Comparison of ENCODE assay signal across 15 cellular contexts in genomic region chr2:74223941-74224770, GRCh38. TPM values are rescaled to one million over a fixed set of nuclear protein-coding genes. Genes with fewer than 3 reads are reported as not detected.
DNase-seq lines count a peak whose midpoint lies in the region; ATAC-seq, FAIRE-seq and TF ChIP-seq lines count a peak whose summit lies in the region.
"Had no signal": no experiment of that assay in that cellular context is flagged by ENCODE, and none has a peak within 500 bp of the region (broad histone marks: within the 10 kb centered on the region; RNA-seq: fewer than 3 reads in every experiment).

No MANE protein-coding gene starts in this region.

- H3K14ac ChIP-seq in IMR-90 (replicated peaks; ENCODE audit: low read depth, low read length) = no peak overlapping the region

- no peaks in the 10 kb centered on the region for H3K27me3 Mint-ChIP-seq in activated CD4-positive, alpha-beta T cell treated with anti-CD3 and anti-CD28 coated beads for 36 hours
- H3K27me3 Mint-ChIP-seq: naive thymus-derived CD8-positive, alpha-beta T cell had no signal

- no peak overlapping the region for H4K91ac ChIP-seq in IMR-90 (ENCODE audit: insufficient read depth, low read depth, low read length)

- H2BK5ac ChIP-seq in IMR-90 (ENCODE audit: low read depth, low read length, poor library complexity, severe bottlenecking) = no peak overlapping the region

- BruUV-seq in IMR-90 (replicated peaks; lab: Mats Ljungman, UMichigan) (no TSS peak), K562 (replicated peaks; lab: Mats Ljungman, UMichigan) (no TSS peak)

- no peak overlapping the region for H2BK15ac ChIP-seq in IMR-90 (ENCODE audit: low read depth, low read length)

- TF ChIP-seq CTCF in IMR-90 (conservative IDR thresholded peaks at IDR 0.05; ENCODE audit: low read depth, low read length) (no peak), K562 (IDR thresholded peaks at IDR 0.05 in 2 of 3, conservative IDR thresholded peaks at IDR 0.05 in 1 of 3; ENCODE audit: insufficient read depth in 2 of 3, low read depth in 1 of 3, low read length in 3 of 3) (no peak)

- H3K23ac ChIP-seq in IMR-90 (ENCODE audit: low read depth, low read length) = no peak overlapping the region

- H3K27ac ChIP-seq in IMR-90 (ENCODE audit: insufficient read depth, low read length) = no peak overlapping the region
- H3K27ac ChIP-seq in K562 (ENCODE audit: extremely low read depth, low read depth, low read length) = no peak overlapping the region
- H3K27ac ChIP-seq: upper lobe of right lung, WERI-Rb-1 had no signal

- H3K9ac ChIP-seq in IMR-90 (ENCODE audit: low read depth, low read length) (no peak overlapping the region), K562 (ENCODE audit: insufficient read depth in 1 of 2, low read depth in 2 of 2, low read length in 2 of 2) (no peak overlapping the region)

- H3K18ac ChIP-seq in IMR-90 (ENCODE audit: low read depth, low read length) = no peak overlapping the region; the same call in 1 of the 2 replicates

- intact Hi-C loops in activated CD4-positive, alpha-beta T cell treated with anti-CD3 and anti-CD28 coated beads for 36 hours (cut with DNase I, micrococcal nuclease) = no loop called here
- intact Hi-C loops in IMR-90 (cut with micrococcal nuclease) = no loop called here
- intact Hi-C loops in K562 (cut with micrococcal nuclease) = no loop called here

- H3K56ac ChIP-seq in IMR-90 (ENCODE audit: extremely low read depth, insufficient read depth, low read length) = no peak overlapping the region

- no peak overlapping the region for H2AFZ ChIP-seq in IMR-90 (replicated peaks; ENCODE audit: low read length, poor library complexity)
- no peak overlapping the region for H2AFZ ChIP-seq in K562 (ENCODE audit: low read depth, low read length)

- no peak overlapping the region for H2BK120ac ChIP-seq in IMR-90 (ENCODE audit: low read depth, low read length)

- H3K27ac Mint-ChIP-seq in activated CD4-positive, alpha-beta T cell treated with anti-CD3 and anti-CD28 coated beads for 36 hours = peak overlapping the region; percentile 30
- peak overlapping the region; percentile 18 for H3K27ac Mint-ChIP-seq in stimulated activated effector memory CD8-positive, alpha-beta T cell treated with anti-CD3 and anti-CD28 coated beads, Interleukin-12 subunit alpha, Interleukin-12 subunit beta, amount 100 ng/mL, for 72 hours

- POLR2A ChIA-PET in activated CD4-positive, alpha-beta T cell treated with anti-CD3 and anti-CD28 coated beads for 36 hours (lab: Charles Lee) = no interaction called here
- POLR2A ChIA-PET in IMR-90 (lab: Charles Lee; ENCODE audit: unreplicated experiment) = no interaction called here
- POLR2A ChIA-PET in K562 (lab: Yijun Ruan, JAX) = interaction anchor here (1.1 to 2.3 kb wide), 3 partner anchors 15 to 403 kb away, joined by 4 to 11 read pairs (median 8); no protein-coding TSS in a partner anchor

- H3K4me2 ChIP-seq in IMR-90 (ENCODE audit: low read depth, low read length) (no peak overlapping the region), K562 (ENCODE audit: insufficient read depth, low read length) (no peak overlapping the region)

- H3K9me3 ChIP-seq in IMR-90 (ENCODE audit: control insufficient read depth, insufficient read depth, low read length) (no peaks in the 10 kb centered on the region), K562 (replicated peaks; ENCODE audit: control insufficient read depth, insufficient read depth, low read depth, low read length) (no peaks in the 10 kb centered on the region)
- H3K9me3 ChIP-seq: upper lobe of right lung had no signal

- H2AK5ac ChIP-seq in IMR-90 (ENCODE audit: low read depth, low read length) = no peak overlapping the region

- WGBS in IMR-90 (ENCODE audit: extremely low coverage in 2 of 2, insufficient read length in 1 of 2), 2 experiments = 87% methylated on average over 3 of the region's 8 CpGs; no CpG with 5 or more reads in 1 of the 2 experiments
- WGBS in K562 (ENCODE audit: insufficient coverage, low coverage, missing lambda C conversion rate) = 75% methylated on average over 8 of the region's 8 CpGs

- peaks cover 6% of the 10 kb centered on the region for H3K36me3 Mint-ChIP-seq in activated CD4-positive, alpha-beta T cell treated with anti-CD3 and anti-CD28 coated beads for 36 hours (ENCODE audit: low read depth)
- peaks cover 53% of the 10 kb centered on the region for H3K36me3 Mint-ChIP-seq in stimulated activated effector memory CD8-positive, alpha-beta T cell treated with anti-CD3 and anti-CD28 coated beads, Interleukin-12 subunit alpha, Interleukin-12 subunit beta, amount 100 ng/mL, for 72 hours

- H3K79me2 ChIP-seq in K562 (ENCODE audit: control insufficient read depth, insufficient read depth, low read length) = no peaks in the 10 kb centered on the region

- H3K79me1 ChIP-seq in IMR-90 (ENCODE audit: low read depth in 1 of 2, low read length in 2 of 2) = peaks cover 0 to 2% of the 10 kb centered on the region in 2 experiments; a peak in 1 of 4 replicates

- H2AK9ac ChIP-seq in IMR-90 (replicated peaks; ENCODE audit: low read depth, low read length, poor library complexity) = no peak overlapping the region

- ATAC-seq in activated CD4-positive, alpha-beta T cell treated with anti-CD3 and anti-CD28 coated beads for 36 hours = no peak
- no peak; the same call in 1 of the 2 replicates for ATAC-seq in IMR-90 (ENCODE audit: low read depth)
- ATAC-seq in K562 = no peak
- ATAC-seq in stimulated activated effector memory CD8-positive, alpha-beta T cell treated with anti-CD3 and anti-CD28 coated beads, Interleukin-12 subunit alpha, Interleukin-12 subunit beta, amount 100 ng/mL, for 72 hours = no peak
- ATAC-seq in HG03520 (IDR thresholded peaks at IDR 0.05; ENCODE audit: unreplicated experiment) = no peak
- ATAC-seq: left ventricle myocardium superior; naive thymus-derived CD8-positive, alpha-beta T cell; upper lobe of right lung had no signal

- H4K5ac ChIP-seq in IMR-90 (ENCODE audit: low read depth, low read length) = no peak overlapping the region

- dilution Hi-C loops in IMR-90 (cut with HindIII; ENCODE audit: low sequenced_read_pairs, unreplicated experiment) = no loop called here

- H2BK20ac ChIP-seq in IMR-90 (ENCODE audit: low read depth, low read length) = no peak overlapping the region

- no peak for FAIRE-seq in K562 (lab: Jason Lieb, UNC)
- FAIRE-seq: A204.1, GM18507 had no signal

- peaks cover 2% of the 10 kb centered on the region; the same call in 1 of the 2 replicates for H3K4me1 ChIP-seq in IMR-90 (ENCODE audit: control insufficient read depth, insufficient read depth, low read length)
- H3K4me1 ChIP-seq in K562 (replicated peaks in 1 of 2; ENCODE audit: control insufficient read depth in 2 of 2, insufficient read depth in 2 of 2, low read length in 2 of 2) = peaks cover 10 to 14% of the 10 kb centered on the region in 2 experiments
- H3K4me1 ChIP-seq: upper lobe of right lung had no signal

- no peak for DNase-seq in activated CD4-positive, alpha-beta T cell treated with anti-CD3 and anti-CD28 coated beads for 36 hours
- no peak for DNase-seq in activated CD4-positive, alpha-beta T cell treated with anti-CD3 and anti-CD28 coated beads, Interleukin-2, amount 50 U/mL, for 48 hours
- DNase-seq in IMR-90 (peak; percentile 21), K562 (ENCODE audit: extremely low read depth in 1 of 4, low spot score in 3 of 4) (no peak), activated gamma-delta T cell (lab: John Stamatoyannopoulos, UW) (no peak), DMS53 (lab: John Stamatoyannopoulos, UW) (no peak)
- no peak for DNase-seq in stimulated activated effector memory CD8-positive, alpha-beta T cell treated with anti-CD3 and anti-CD28 coated beads, Interleukin-12 subunit alpha, Interleukin-12 subunit beta, amount 100 ng/mL, for 72 hours (ENCODE audit: low spot score in 2 of 2)
- DNase-seq: left ventricle myocardium superior; naive thymus-derived CD8-positive, alpha-beta T cell; NCI-H1436; upper lobe of right lung; WERI-Rb-1 had no signal

- peaks cover 9% of the 10 kb centered on the region; the same call in 1 of the 2 replicates for H4K20me1 ChIP-seq in IMR-90 (ENCODE audit: insufficient read depth, low read length)
- 0 out of 2 replicates have a peak, but pooled peaks cover 4% of the 10 kb centered on the region for H4K20me1 ChIP-seq in K562 (replicated peaks; ENCODE audit: control insufficient read depth, insufficient read depth, low read length)

- TF ChIP-seq RAD21 in IMR-90 (IDR thresholded peaks at IDR 0.05; ENCODE audit: low read length) = no peak
- no peak for TF ChIP-seq RAD21 in K562 (CRISPR knock-in tag; conservative IDR thresholded peaks at IDR 0.05 in 1 of 2, IDR thresholded peaks at IDR 0.05 in 1 of 2)

- no peak overlapping the region for H4K8ac ChIP-seq in IMR-90 (ENCODE audit: low read depth in 2 of 2, low read length in 2 of 2)

- in situ Hi-C loops in IMR-90 (cut with MboI; ENCODE audit: low sequenced_read_pairs) = no loop called here
- in situ Hi-C loops in K562 (cut with MboI) = no loop called here

- H3K4me3 ChIP-seq in IMR-90 (ENCODE audit: insufficient read depth, low read depth, low read length) (no peak overlapping the region), K562 (no peak overlapping the region)
- H3K4me3 ChIP-seq: upper lobe of right lung had no signal

- H3K27me3 ChIP-seq in IMR-90 (ENCODE audit: control insufficient read depth, insufficient read depth, low read length) = no peaks in the 10 kb centered on the region
- no peaks in the 10 kb centered on the region for H3K27me3 ChIP-seq in K562 (ENCODE audit: control insufficient read depth in 2 of 2, insufficient read depth in 2 of 2, low read length in 2 of 2)
- H3K27me3 ChIP-seq: upper lobe of right lung had no signal

- H3K9me1 ChIP-seq in IMR-90 (ENCODE audit: insufficient read depth, low read length) (peaks cover 7% of the 10 kb centered on the region; the same call in 1 of the 2 replicates), K562 (ENCODE audit: control insufficient read depth, insufficient read depth, low read length) (no peaks in the 10 kb centered on the region)

- TF ChIP-seq POLR2A in IMR-90 (IDR thresholded peaks at IDR 0.05; ENCODE audit: low read depth, low read length) = no peak
- no peak for TF ChIP-seq POLR2A in K562 (conservative IDR thresholded peaks at IDR 0.05)

- H3K36me3 ChIP-seq in IMR-90 (ENCODE audit: control insufficient read depth, insufficient read depth, low read length) (peaks cover 1% of the 10 kb centered on the region; the same call in 1 of the 2 replicates), K562 (ENCODE audit: control insufficient read depth, insufficient read depth, low read length) (peaks cover 7% of the 10 kb centered on the region; the same call in 1 of the 3 replicates)
- H3K36me3 ChIP-seq: upper lobe of right lung had no signal

- no peak for TF ChIP-seq EP300 in K562 (IDR thresholded peaks at IDR 0.05; ENCODE audit: low read length)

- H3K4ac ChIP-seq in IMR-90 (ENCODE audit: low read depth, low read length) = no peak overlapping the region

- CTCF ChIA-PET in activated CD4-positive, alpha-beta T cell treated with anti-CD3 and anti-CD28 coated beads for 36 hours (lab: Charles Lee) = interaction anchor here (0.6 kb wide), 1 partner anchor 240 kb away, joined by 3 read pairs; no protein-coding TSS in a partner anchor
- CTCF ChIA-PET in IMR-90 (lab: Yijun Ruan, JAX) = no interaction called here
- CTCF ChIA-PET in K562 (lab: Yijun Ruan, JAX; ENCODE audit: low intra/inter-chr PET ratio) = no interaction called here

- no peaks in the 10 kb centered on the region for H3K9me3 Mint-ChIP-seq in activated CD4-positive, alpha-beta T cell treated with anti-CD3 and anti-CD28 coated beads for 36 hours (ENCODE audit: low read depth)
- H3K9me3 Mint-ChIP-seq in stimulated activated effector memory CD8-positive, alpha-beta T cell treated with anti-CD3 and anti-CD28 coated beads, Interleukin-12 subunit alpha, Interleukin-12 subunit beta, amount 100 ng/mL, for 72 hours = no peaks in the 10 kb centered on the region
- H3K9me3 Mint-ChIP-seq: naive thymus-derived CD8-positive, alpha-beta T cell had no signal

- H3K4me1 Mint-ChIP-seq in activated CD4-positive, alpha-beta T cell treated with anti-CD3 and anti-CD28 coated beads for 36 hours = no peaks in the 10 kb centered on the region
- H3K4me1 Mint-ChIP-seq in stimulated activated effector memory CD8-positive, alpha-beta T cell treated with anti-CD3 and anti-CD28 coated beads, Interleukin-12 subunit alpha, Interleukin-12 subunit beta, amount 100 ng/mL, for 72 hours = peaks cover 30% of the 10 kb centered on the region

- H3K4me3 Mint-ChIP-seq in activated CD4-positive, alpha-beta T cell treated with anti-CD3 and anti-CD28 coated beads for 36 hours = no peak overlapping the region
- H3K4me3 Mint-ChIP-seq in stimulated activated effector memory CD8-positive, alpha-beta T cell treated with anti-CD3 and anti-CD28 coated beads, Interleukin-12 subunit alpha, Interleukin-12 subunit beta, amount 100 ng/mL, for 72 hours = no peak overlapping the region
- H3K4me3 Mint-ChIP-seq: naive thymus-derived CD8-positive, alpha-beta T cell had no signal

RNA-seq across cellular contexts. Expression of gene MTHFD2, which starts 25.7 kb away (rescaled TPM):
- 100 to 1,000 TPM; 411 to 453 TPM for total RNA-seq in activated CD4-positive, alpha-beta T cell treated with anti-CD3 and anti-CD28 coated beads for 36 hours
- total RNA-seq in IMR-90 (2012; rRNA removed) (122 and 136 TPM in 2 replicates), K562 (2014; rRNA removed) (145 and 160 TPM in 2 replicates), K562 (2014; rRNA removed; fragmentation: Illumina TruSeq; extraction: Trizol) (234 and 297 TPM in 2 replicates), K562 (2015; rRNA removed; fragmentation: Illumina TruSeq; extraction: Trizol) (110 and 113 TPM in 2 replicates), K562 (2021) (238 and 255 TPM in 2 replicates)
- polyA plus RNA-seq in IMR-90 (2012; rRNA removed) (53.5 and 66.8 TPM in 2 replicates), K562 (2011; rRNA removed) (219 and 308 TPM in 2 replicates), K562 (2014; fragmentation: Illumina TruSeq; extraction: Trizol) (175 and 209 TPM in 2 replicates), K562 (2014; fragmentation: Nextera tagmentation; extraction: Ambion mirVana) (100 to 1,000 TPM; 476 to 520 TPM), K562 (2014; rRNA removed) (218 and 221 TPM in 2 replicates)
- 38.4 and 49.1 TPM in 2 replicates for polyA plus RNA-seq in IMR-90 (2012; cell fraction: cytosol; rRNA removed)
- 19.4 and 53.4 TPM in 2 replicates for polyA plus RNA-seq in IMR-90 (2012; cell fraction: nucleus; rRNA removed; ENCODE audit: low replicate concordance)
- 103 and 165 TPM in 2 replicates for total RNA-seq in K562 (2011; cell fraction: chromatin; rRNA removed; ENCODE audit: low replicate concordance)
- total RNA-seq in K562 (2011; cell fraction: nucleolus; rRNA removed) = 57.2 and 63.5 TPM in 2 replicates
- 91.3 and 130 TPM in 2 replicates for total RNA-seq in K562 (2011; cell fraction: nucleoplasm; rRNA removed)
- polyA plus RNA-seq in K562 (2011; cell fraction: cytosol; rRNA removed) = 104 and 118 TPM in 2 replicates
- polyA plus RNA-seq in K562 (2011; cell fraction: nucleus; rRNA removed) = 61.1 and 65.9 TPM in 2 replicates
- polyA plus RNA-seq in K562 (2012) = 129 and 393 TPM in 2 replicates
- 245 and 259 TPM in 2 replicates for polyA minus RNA-seq in K562 (2011; rRNA and poly(A)+ RNA removed)
- polyA minus RNA-seq in K562 (2011; cell fraction: cytosol; rRNA and poly(A)+ RNA removed) = 78.1 and 90.0 TPM in 2 replicates
- 27.5 and 32.1 TPM in 2 replicates for polyA minus RNA-seq in K562 (2011; cell fraction: nucleus; rRNA and poly(A)+ RNA removed)

RNA-seq across cellular contexts. Expression of gene MOB1A, which starts 45.5 kb away (rescaled TPM):
- total RNA-seq in activated CD4-positive, alpha-beta T cell treated with anti-CD3 and anti-CD28 coated beads for 36 hours = 100 to 1,000 TPM in 1 of 2 experiments, 10 to 100 TPM in 1; 96.6 to 149 TPM
- total RNA-seq in IMR-90 (2012; rRNA removed) (60.8 and 105 TPM in 2 replicates), K562 (2014; rRNA removed) (53.5 and 60.5 TPM in 2 replicates), K562 (2014; rRNA removed; fragmentation: Illumina TruSeq; extraction: Trizol) (93.3 and 96.5 TPM in 2 replicates), K562 (2015; rRNA removed; fragmentation: Illumina TruSeq; extraction: Trizol) (84.6 and 97.7 TPM in 2 replicates), K562 (2021) (99.2 and 100 TPM in 2 replicates)
- polyA plus RNA-seq in IMR-90 (2012; rRNA removed) (15.4 and 21.0 TPM in 2 replicates), K562 (2011; rRNA removed) (50.4 and 93.1 TPM in 2 replicates), K562 (2014; fragmentation: Illumina TruSeq; extraction: Trizol) (52.6 and 60.2 TPM in 2 replicates), K562 (2014; fragmentation: Nextera tagmentation; extraction: Ambion mirVana) (10 to 100 TPM; 24.8 to 27.0 TPM), K562 (2014; rRNA removed) (46.7 and 57.3 TPM in 2 replicates)
- polyA plus RNA-seq in IMR-90 (2012; cell fraction: cytosol; rRNA removed) = 6.4 and 7.5 TPM in 2 replicates
- 3.8 and 13.8 TPM in 2 replicates for polyA plus RNA-seq in IMR-90 (2012; cell fraction: nucleus; rRNA removed; ENCODE audit: low replicate concordance)
- 29.1 and 59.2 TPM in 2 replicates for total RNA-seq in K562 (2011; cell fraction: chromatin; rRNA removed; ENCODE audit: low replicate concordance)
- 17.2 and 18.4 TPM in 2 replicates for total RNA-seq in K562 (2011; cell fraction: nucleolus; rRNA removed)
- total RNA-seq in K562 (2011; cell fraction: nucleoplasm; rRNA removed) = 56.6 and 101 TPM in 2 replicates
- 17.5 and 28.8 TPM in 2 replicates for polyA plus RNA-seq in K562 (2011; cell fraction: cytosol; rRNA removed)
- 14.6 and 15.4 TPM in 2 replicates for polyA plus RNA-seq in K562 (2011; cell fraction: nucleus; rRNA removed)
- polyA plus RNA-seq in K562 (2012) = 39.7 and 47.2 TPM in 2 replicates
- 85.7 and 103 TPM in 2 replicates for polyA minus RNA-seq in K562 (2011; rRNA and poly(A)+ RNA removed)
- polyA minus RNA-seq in K562 (2011; cell fraction: cytosol; rRNA and poly(A)+ RNA removed) = 15.6 and 30.0 TPM in 2 replicates
- 10.2 and 12.0 TPM in 2 replicates for polyA minus RNA-seq in K562 (2011; cell fraction: nucleus; rRNA and poly(A)+ RNA removed)
